ENCODE assay signal across 20 cellular contexts in genomic region chr4:125070869-125071268, GRCh38.
DNase-seq lines count a peak whose midpoint lies in the region; ATAC-seq, FAIRE-seq and TF ChIP-seq lines count a peak whose summit lies in the region.
"Had no signal": no experiment of that assay in that cellular context is flagged by ENCODE, and none has a peak within 500 bp of the region (broad histone marks: within the 10 kb centered on the region; RNA-seq: fewer than 3 reads in every experiment).

No MANE protein-coding gene starts in this region.

- H3K9me3 ChIP-seq in pancreas, result no peaks in the 10 kb centered on the region
- no peaks in the 10 kb centered on the region for H3K9me3 ChIP-seq in ascending aorta
- H3K9me3 ChIP-seq: A549, stomach, uterus had no signal

- intact Hi-C loops in pancreas (cut with DNase I) (no loop called here), ascending aorta (cut with DNase I) (no loop called here)

- H3K27me3 ChIP-seq in pancreas (no peaks in the 10 kb centered on the region), ascending aorta (no peaks in the 10 kb centered on the region)
- H3K27me3 ChIP-seq: stomach, uterus had no signal

- no peak for TF ChIP-seq CTCF in pancreas (IDR thresholded peaks at IDR 0.05)
- no peak for TF ChIP-seq CTCF in ascending aorta (IDR thresholded peaks at IDR 0.05)

- H3K4me1 ChIP-seq in pancreas, result no peaks in the 10 kb centered on the region
- no peaks in the 10 kb centered on the region for H3K4me1 ChIP-seq in ascending aorta
- H3K4me1 ChIP-seq: A549, uterus had no signal

- no peak overlapping the region for H3K4me3 ChIP-seq in pancreas
- no peak overlapping the region for H3K4me3 ChIP-seq in ascending aorta
- H3K4me3 ChIP-seq: A549, stomach, uterus had no signal

- FAIRE-seq in pancreas (lab: Jason Lieb, UNC), result no peak
- FAIRE-seq: A549, GM18507 had no signal

- H3K36me3 ChIP-seq in pancreas (no peaks in the 10 kb centered on the region), ascending aorta (no peaks in the 10 kb centered on the region)
- H3K36me3 ChIP-seq: stomach, uterus had no signal

- ATAC-seq in pancreas (peak in 3 of 4 donors; percentile 38 to 70 (median 56)), GM18858 (IDR thresholded peaks at IDR 0.05; ENCODE audit: unreplicated experiment) (no peak), HG02623 (IDR thresholded peaks at IDR 0.05; ENCODE audit: unreplicated experiment) (no peak)
- ATAC-seq: A549, left colon, Right ventricle myocardium inferior had no signal

- H3K27ac ChIP-seq in pancreas (no peak overlapping the region), ascending aorta (no peak overlapping the region)
- H3K27ac ChIP-seq: A549, C4-2B, stomach, uterus had no signal

- peak; percentile 27 for DNase-seq in NCI-H510A treated with DMSO at 0.1 percent for 48 hours (lab: John Stamatoyannopoulos, UW)
- DNase-seq in NCI-H510A (lab: John Stamatoyannopoulos, UW), result no peak
- peak; percentile 2 for DNase-seq in NCI-H1092 (lab: John Stamatoyannopoulos, UW)
- peak; percentile 6 for DNase-seq in amniotic epithelial cell (ENCODE audit: low read depth)
- DNase-seq in pancreas, result no peak
- DNase-seq in ascending aorta (ENCODE audit: low spot score in 2 of 2), result no peak
- DNase-seq: activated CD8-positive, alpha-beta memory T cell treated with anti-CD3 and anti-CD28 coated beads, Interleukin-2, amount 50 U/mL, for 4 hours; cerebellar nuclear complex; left colon; NCI-H1930; NK-92 treated with Interleukin-12 subunit alpha and Interleukin-12 subunit beta, amount 100 ng/mL, for 24 hours; stimulated activated CD4-positive, alpha-beta T cell treated with anti-CD3 and anti-CD28 coated beads, Interleukin-2, amount 100 ng/mL, for 24 hours; stomach; uterus had no signal

Comparison
In these comparisons a context has a peak if more than half of its experiments do, and no peak if none do; other contexts are left out.
1. DNase-seq: peak in NCI-H510A treated with DMSO at 0.1 percent for 48 hours (single experiment), NCI-H1092 (single experiment) and amniotic epithelial cell (single experiment); none in NCI-H510A (single experiment), pancreas (0 of 6) and ascending aorta (0 of 2).
2. ATAC-seq: peak in pancreas (3 of 4); none in GM18858 (single experiment) and HG02623 (single experiment).